ENCODE assay signal across 21 cellular contexts in the genomic region with DNA sequence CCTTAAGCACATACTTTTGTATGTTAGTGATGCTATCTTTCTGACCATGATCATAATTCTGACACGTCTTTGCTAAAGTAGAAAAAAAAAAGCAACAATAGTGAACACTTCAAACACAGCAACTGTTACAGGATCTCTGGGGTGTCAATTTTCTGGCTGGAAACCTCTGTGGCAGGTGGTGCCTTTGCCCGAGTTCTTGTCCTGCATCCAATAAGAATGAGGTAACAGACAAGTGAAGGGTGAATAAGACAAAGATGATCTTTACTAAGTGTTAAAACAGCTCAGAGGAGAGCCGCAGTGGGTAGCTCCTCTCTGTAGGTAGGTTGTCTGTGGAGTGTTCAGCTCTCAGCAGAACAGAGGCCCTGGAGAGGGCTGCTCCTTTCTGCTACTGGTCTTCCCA.
"Had no signal": no experiment of that assay in that cellular context is flagged by ENCODE, and none has a peak within 500 bp of the region (broad histone marks: within the 10 kb centered on the region; RNA-seq: fewer than 3 reads in every experiment).

No MANE protein-coding gene starts in this region.

- DNase-seq: KBM-7, MV-4-11, NCI-H1048, NCI-H1105, NCI-H1417, NCI-H1436 treated with DMSO at 0.1 percent for 48 hours, NCI-H1694, NCI-H187 treated with DMSO at 0.1 percent for 48 hours, NCI-H2029 treated with DMSO at 0.1 percent for 48 hours, NCI-H226, NCI-H446, NCI-H510A, NCI-H524 treated with DMSO at 0.1 percent for 48 hours, NCI-H69, NCI-H774, PC-3, SHP77 had no signal

- ATAC-seq: Panc1, PC-3, SK-N-SH treated with all-trans-retinoic acid at 6 μM for 48 hours had no signal

- H3K27ac ChIP-seq: HL-60, RWPE1 had no signal
